In the genomic region with DNA sequence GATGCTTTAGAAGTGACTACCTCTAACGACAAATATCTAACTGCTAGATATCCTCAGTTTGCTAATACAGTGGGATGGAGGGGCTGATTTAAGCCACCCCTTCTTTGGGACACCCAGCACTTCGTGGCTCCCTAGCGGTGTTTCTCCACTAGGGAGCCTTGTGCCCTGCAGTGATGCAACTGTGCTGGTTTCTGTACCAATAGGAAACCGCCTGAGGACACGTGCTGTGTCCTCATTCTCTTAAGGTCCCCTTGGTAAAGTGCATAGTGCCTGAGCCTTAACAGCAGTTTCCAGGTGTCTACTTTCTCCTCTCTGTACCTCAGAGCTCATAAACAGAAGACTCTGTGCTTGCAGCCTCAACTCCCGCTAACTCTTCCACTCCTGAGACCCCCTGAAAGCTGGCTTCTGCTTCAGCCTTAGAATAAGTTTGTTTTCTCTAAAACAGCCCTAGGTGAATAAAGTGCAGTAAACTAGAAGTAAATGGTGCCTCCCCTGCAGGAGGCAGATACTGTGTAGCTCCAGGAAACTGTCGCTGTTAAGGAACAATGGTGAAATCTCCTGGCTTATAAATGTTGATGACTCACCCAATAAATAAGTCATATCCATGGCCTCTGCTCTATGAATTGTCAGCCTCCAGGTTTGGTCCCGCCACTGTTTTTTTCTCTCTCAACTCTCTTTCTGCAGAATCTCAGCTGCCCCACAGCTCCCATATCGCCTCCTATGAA, we compare ENCODE assay signal across 10 cellular contexts.
A peak's percentile ranks its signal among the peaks of the same experiment; 100 is the strongest.
DNase-seq lines count a peak whose midpoint lies in the region; ATAC-seq and TF ChIP-seq lines count a peak whose summit lies in the region.
"Had no signal": no experiment of that assay in that cellular context is flagged by ENCODE, and none has a peak within 500 bp of the region (broad histone marks: within the 10 kb centered on the region; RNA-seq: fewer than 3 reads in every experiment).

No MANE protein-coding gene starts in this region.

- no peak overlapping the region for H3K4me3 Mint-ChIP-seq in activated CD4-positive, alpha-beta memory T cell treated with anti-CD3 and anti-CD28 coated beads, Interleukin-2, amount 10 ng/mL, durations not matched to agents 7 days and 5 days
- H3K4me3 Mint-ChIP-seq: activated naive CD4-positive, alpha-beta T cell treated with anti-CD3 and anti-CD28 coated beads for 36 hours had no signal

- BruUV-seq in HCT116 (replicated peaks; lab: Mats Ljungman, UMichigan) (no TSS peak), OCI-LY7 (replicated peaks; lab: Mats Ljungman, UMichigan) (no TSS peak)

- H3K27me3 ChIP-seq in HCT116 (ENCODE audit: insufficient read depth, low read length) = no peaks in the 10 kb centered on the region

- no peak overlapping the region for H3K27ac Mint-ChIP-seq in activated CD4-positive, alpha-beta memory T cell treated with anti-CD3 and anti-CD28 coated beads, Interleukin-2, amount 10 ng/mL, durations not matched to agents 7 days and 5 days
- H3K27ac Mint-ChIP-seq: activated naive CD4-positive, alpha-beta T cell treated with anti-CD3 and anti-CD28 coated beads for 36 hours had no signal

- H3K79me2 ChIP-seq in HCT116 (ENCODE audit: insufficient read depth, low read length) (no peaks in the 10 kb centered on the region), OCI-LY7 (ENCODE audit: insufficient read depth, low read depth, low read length) (no peaks in the 10 kb centered on the region)

- no peaks in the 10 kb centered on the region for H3K9me3 Mint-ChIP-seq in activated CD4-positive, alpha-beta memory T cell treated with anti-CD3 and anti-CD28 coated beads, Interleukin-2, amount 10 ng/mL, durations not matched to agents 7 days and 5 days

- RAD21 ChIA-PET in HCT116 (lab: Charles Lee; ENCODE audit: low non-redundant PET in 1 of 2, low total read pairs in 2 of 2, uncharacterized antibody in 2 of 2, unreplicated experiment in 2 of 2) = no interaction called here

- no peaks in the 10 kb centered on the region for H3K36me3 Mint-ChIP-seq in activated CD4-positive, alpha-beta memory T cell treated with anti-CD3 and anti-CD28 coated beads, Interleukin-2, amount 10 ng/mL, durations not matched to agents 7 days and 5 days (ENCODE audit: low read depth)

- DNase-seq in HCT116 (ENCODE audit: low read depth, low spot score) (no peak), OCI-LY7 (ENCODE audit: low spot score) (peak; percentile 39), epithelial cell of esophagus (ENCODE audit: low read depth) (peak; percentile 43), left ventricle myocardium superior (no peak)
- DNase-seq in activated T-cell treated with anti-CD3 and anti-CD28 coated beads, Interleukin-2, amount 50 U/mL, for 48 hours = no peak
- no peak for DNase-seq in activated CD4-positive, alpha-beta memory T cell treated with anti-CD3 and anti-CD28 coated beads, Interleukin-2, amount 10 ng/mL, durations not matched to agents 7 days and 5 days
- DNase-seq: activated naive CD4-positive, alpha-beta T cell treated with anti-CD3 and anti-CD28 coated beads for 36 hours; stimulated activated CD4-positive, alpha-beta T cell treated with anti-CD3 and anti-CD28 coated beads, Interleukin-12 subunit alpha, Interleukin-12 subunit beta, amount 100 ng/mL, for 4 hours had no signal

- no peaks in the 10 kb centered on the region for H4K20me1 ChIP-seq in HCT116 (ENCODE audit: insufficient read depth)
- H4K20me1 ChIP-seq in OCI-LY7 (ENCODE audit: insufficient read depth, low read length) = no peaks in the 10 kb centered on the region

- TF ChIP-seq CTCF in HCT116 (IDR thresholded peaks at IDR 0.05 in 2 of 3, conservative IDR thresholded peaks at IDR 0.05 in 1 of 3; ENCODE audit: borderline replicate concordance in 1 of 3, insufficient read depth in 1 of 3, low read depth in 2 of 3, low read length in 2 of 3) = peak in 1 of 3 experiments; percentile 23; a peak in 1 of 6 replicates
- TF ChIP-seq CTCF in OCI-LY7 (conservative IDR thresholded peaks at IDR 0.05; ENCODE audit: low read length) = peak; percentile 43; the same call in 1 of the 2 replicates
- no peak for TF ChIP-seq CTCF in epithelial cell of esophagus (IDR thresholded peaks at IDR 0.05; ENCODE audit: insufficient read depth, low read depth, low read length, missing control alignments)

- peaks cover 0 to 9% of the 10 kb centered on the region in 2 experiments; a peak in 2 of 4 replicates for H3K4me1 ChIP-seq in HCT116 (ENCODE audit: control insufficient read depth in 1 of 2, insufficient read depth in 2 of 2, low read length in 2 of 2)
- peaks cover 39% of the 10 kb centered on the region for H3K4me1 ChIP-seq in OCI-LY7 (ENCODE audit: insufficient read depth, low read length, poor library complexity, severe bottlenecking)

- CTCF ChIA-PET in HCT116 (lab: Charles Lee) = no interaction called here
- CTCF ChIA-PET in OCI-LY7 (lab: Charles Lee; ENCODE audit: unreplicated experiment) = no interaction called here
- CTCF ChIA-PET in activated CD4-positive, alpha-beta memory T cell treated with anti-CD3 and anti-CD28 coated beads, Interleukin-2, amount 10 ng/mL, durations not matched to agents 7 days and 5 days (lab: Charles Lee) = no interaction called here

- POLR2A ChIA-PET in HCT116 (lab: Charles Lee) (no interaction called here), OCI-LY7 (lab: Charles Lee) (interaction anchor here (0.8 kb wide), 1 partner anchor 1043 kb away, joined by 3 read pairs; no protein-coding TSS in a partner anchor)
- POLR2A ChIA-PET in activated CD4-positive, alpha-beta memory T cell treated with anti-CD3 and anti-CD28 coated beads, Interleukin-2, amount 10 ng/mL, durations not matched to agents 7 days and 5 days (lab: Charles Lee) = no interaction called here

- H3K9ac ChIP-seq in HCT116 (ENCODE audit: low read length) = no peak overlapping the region

- H3K9me3 ChIP-seq in HCT116 (ENCODE audit: control insufficient read depth in 1 of 2, insufficient read depth in 1 of 2, low read depth in 1 of 2, low read length in 2 of 2) = no peaks in the 10 kb centered on the region
- H3K9me3 ChIP-seq in OCI-LY7 (ENCODE audit: low read length) = no peaks in the 10 kb centered on the region

- TF ChIP-seq POLR2A in HCT116 (IDR thresholded peaks at IDR 0.05; ENCODE audit: borderline replicate concordance, extremely low read depth, insufficient read depth, insufficient read length) = no peak

- TF ChIP-seq RAD21 in HCT116 (IDR thresholded peaks at IDR 0.05; ENCODE audit: low read depth) = no peak

- intact Hi-C loops in HCT116 (cut with micrococcal nuclease) = no loop called here
- intact Hi-C loops in OCI-LY7 (cut with micrococcal nuclease; ENCODE audit: unreplicated experiment) = loop anchor here (5.0 to 10.0 kb wide), 2 partner anchors 195 to 257 kb away; a partner anchor contains a TSS
- intact Hi-C loops in left ventricle myocardium superior (cut with micrococcal nuclease) = no loop called here

- H3K36me3 ChIP-seq in HCT116 (ENCODE audit: control insufficient read depth in 1 of 2, insufficient read depth in 2 of 2, low read length in 2 of 2) (no peaks in the 10 kb centered on the region), OCI-LY7 (ENCODE audit: insufficient read depth, low read length) (no peaks in the 10 kb centered on the region)

- peaks cover 11% of the 10 kb centered on the region for H3K4me1 Mint-ChIP-seq in activated CD4-positive, alpha-beta memory T cell treated with anti-CD3 and anti-CD28 coated beads, Interleukin-2, amount 10 ng/mL, durations not matched to agents 7 days and 5 days

- H3K4me2 ChIP-seq in HCT116 (ENCODE audit: low read length) (peak overlapping the region; percentile 35), OCI-LY7 (ENCODE audit: low read length) (peak overlapping the region; percentile 93)

- H3K4me3 ChIP-seq in HCT116 (replicated peaks in 1 of 2; ENCODE audit: low read depth in 1 of 2, low read length in 2 of 2) = no peak overlapping the region
- peak overlapping the region; percentile 58 for H3K4me3 ChIP-seq in OCI-LY7 (ENCODE audit: low read depth, low read length, poor library complexity, severe bottlenecking)
- no peak overlapping the region for H3K4me3 ChIP-seq in epithelial cell of esophagus (ENCODE audit: low read length)

- H3K9me2 ChIP-seq in HCT116 (ENCODE audit: insufficient read depth) = no peaks in the 10 kb centered on the region
- no peaks in the 10 kb centered on the region for H3K9me2 ChIP-seq in OCI-LY7 (ENCODE audit: insufficient read depth, low read length)

- H3K27me3 Mint-ChIP-seq in activated CD4-positive, alpha-beta memory T cell treated with anti-CD3 and anti-CD28 coated beads, Interleukin-2, amount 10 ng/mL, durations not matched to agents 7 days and 5 days = peaks cover 2% of the 10 kb centered on the region

- ATAC-seq in HCT116 (peak; percentile 80), left ventricle myocardium superior (no peak)

- H3K27ac ChIP-seq in HCT116 (ENCODE audit: low read depth, low read length) (no peak overlapping the region), OCI-LY7 (ENCODE audit: low read depth, low read length, poor library complexity, severe bottlenecking) (peak overlapping the region; percentile 71), temporal lobe (ENCODE audit: low read depth, low read length) (peak overlapping the region; percentile 47)
- H3K27ac ChIP-seq: VCaP had no signal

- peak overlapping the region; percentile 66 for H2AFZ ChIP-seq in HCT116 (ENCODE audit: low read depth, low read length, poor library complexity, severe bottlenecking)
- no peak overlapping the region for H2AFZ ChIP-seq in OCI-LY7 (ENCODE audit: low read length)

TF ChIP-seq in HCT116, 20 proteins besides CTCF, POLR2A, EP300 and RAD21 (continues in another document):
- no peak for TF ChIP-seq SP1 (IDR thresholded peaks at IDR 0.05; ENCODE audit: low read depth)
- no peak for TF ChIP-seq EZH2 (IDR thresholded peaks at IDR 0.05)
- TF ChIP-seq JUND (IDR thresholded peaks at IDR 0.05) = peak; percentile 39

Comparison
In these comparisons a context has a peak if more than half of its experiments do, and no peak if none do; other contexts are left out.
1. DNase-seq: peak in OCI-LY7 (single experiment) and epithelial cell of esophagus (single experiment); none in HCT116 (single experiment), activated T-cell treated with anti-CD3 and anti-CD28 coated beads, Interleukin-2, amount 50 U/mL, for 48 hours (0 of 2), left ventricle myocardium superior (single experiment) and activated CD4-positive, alpha-beta memory T cell treated with anti-CD3 and anti-CD28 coated beads, Interleukin-2, amount 10 ng/mL, durations not matched to agents 7 days and 5 days (single experiment).